ENCODE assay signal across 8 cellular contexts in the genomic region with DNA sequence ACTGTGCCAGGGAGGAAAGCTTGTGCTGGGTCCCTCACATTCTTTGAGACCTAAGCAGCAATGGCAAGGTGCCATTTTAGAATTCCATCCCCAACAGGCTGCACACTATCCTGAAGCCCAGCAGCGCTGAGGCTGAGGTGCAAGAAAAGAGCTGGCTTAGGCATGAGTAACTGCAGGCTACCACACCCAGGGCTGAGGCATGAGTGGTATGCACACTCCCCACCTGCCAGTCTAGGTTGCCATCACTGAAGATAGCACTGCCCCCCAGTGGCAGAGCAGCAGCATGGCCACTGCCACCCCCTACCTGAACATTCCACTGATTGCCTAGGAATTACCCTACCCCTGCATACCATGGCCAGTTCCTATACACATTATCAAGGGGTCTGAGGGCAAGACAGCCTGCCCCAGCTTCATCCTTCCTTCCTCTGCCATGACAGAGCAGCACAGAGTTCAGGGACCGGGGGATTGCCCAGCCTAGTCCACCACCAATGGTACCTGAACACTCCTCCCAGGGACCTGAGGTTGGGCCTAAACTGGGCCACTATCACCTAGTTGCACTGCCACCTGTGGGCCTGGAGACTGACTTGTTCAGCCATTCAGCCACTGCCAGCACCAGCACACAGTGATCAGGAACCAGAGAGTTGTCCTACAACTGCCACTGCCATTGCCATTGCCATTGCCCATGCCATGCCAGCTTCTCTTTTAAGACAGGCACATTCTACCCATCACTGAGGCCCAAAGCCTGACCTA.
DNase-seq lines count a peak whose midpoint lies in the region; ATAC-seq, FAIRE-seq and TF ChIP-seq lines count a peak whose summit lies in the region.

No MANE protein-coding gene starts in this region.

- H3K4me1 ChIP-seq in HCT116 (ENCODE audit: control insufficient read depth in 1 of 2, insufficient read depth in 2 of 2, low read length in 2 of 2) (peaks cover 8 to 21% of the 10 kb centered on the region in 2 experiments; a peak in 3 of 4 replicates), Karpas-422 (ENCODE audit: low read length) (no peaks in the 10 kb centered on the region), kidney (ENCODE audit: control insufficient read depth in 1 of 2, insufficient read depth in 1 of 2, low read depth in 1 of 2, low read length in 2 of 2) (no peaks in the 10 kb centered on the region), upper lobe of left lung (no peaks in the 10 kb centered on the region), testis (no peaks in the 10 kb centered on the region)

- H3K9ac ChIP-seq in HCT116 (ENCODE audit: low read length) (peak overlapping the region; percentile 24), Karpas-422 (ENCODE audit: low read length) (no peak overlapping the region), kidney (ENCODE audit: low read length in 2 of 2) (no peak overlapping the region)

- peak; percentile 59 to 62 for ATAC-seq in natural killer cell treated with Interleukin-12 subunit alpha and Interleukin-12 subunit beta and Interleukin-15 and Interleukin-18, amount 100 ng/mL, for 72 hours
- no peak for ATAC-seq in natural killer cell
- peak; percentile 99 for ATAC-seq in HCT116
- peak; percentile 85 for ATAC-seq in activated CD8-positive, alpha-beta T cell treated with anti-CD3 and anti-CD28 coated beads for 36 hours
- ATAC-seq in upper lobe of left lung (ENCODE audit: low FRiP score in 2 of 2), result peak; percentile 65 to 95

- H3K9me2 ChIP-seq in HCT116 (ENCODE audit: insufficient read depth), result no peaks in the 10 kb centered on the region; the same call in 1 of the 2 replicates
- H3K9me2 ChIP-seq in Karpas-422 (replicated peaks; ENCODE audit: insufficient read depth, low read length), result no peaks in the 10 kb centered on the region

- H3K27ac ChIP-seq in HCT116 (ENCODE audit: low read depth, low read length) (peak overlapping the region; percentile 45), Karpas-422 (ENCODE audit: low read length) (no peak overlapping the region), kidney (ENCODE audit: low read depth in 2 of 2, low read length in 2 of 2) (no peak overlapping the region), upper lobe of left lung (no peak overlapping the region), testis (no peak overlapping the region)

- H3K36me3 Mint-ChIP-seq in natural killer cell treated with Interleukin-12 subunit alpha and Interleukin-12 subunit beta and Interleukin-15 and Interleukin-18, amount 100 ng/mL, for 72 hours, result peaks cover 18% of the 10 kb centered on the region
- peaks cover 18% of the 10 kb centered on the region for H3K36me3 Mint-ChIP-seq in natural killer cell
- H3K36me3 Mint-ChIP-seq in activated CD8-positive, alpha-beta T cell treated with anti-CD3 and anti-CD28 coated beads for 36 hours (ENCODE audit: low read depth), result no peaks in the 10 kb centered on the region

- WGBS in upper lobe of left lung, 2 donors, result 58% methylated on average over 2 of the region's 2 CpGs; no CpG with 5 or more reads in 1 of the 2 donors
- WGBS in testis, 2 donors, result 32 to 80% methylated on average over 1 to 2 of the region's 2 CpGs

- no peak overlapping the region for H3K4me3 Mint-ChIP-seq in natural killer cell treated with Interleukin-12 subunit alpha and Interleukin-12 subunit beta and Interleukin-15 and Interleukin-18, amount 100 ng/mL, for 72 hours
- no peak overlapping the region for H3K4me3 Mint-ChIP-seq in natural killer cell
- no peak overlapping the region for H3K4me3 Mint-ChIP-seq in activated CD8-positive, alpha-beta T cell treated with anti-CD3 and anti-CD28 coated beads for 36 hours

- DNase-seq in natural killer cell treated with Interleukin-12 subunit alpha and Interleukin-12 subunit beta and Interleukin-15 and Interleukin-18, amount 100 ng/mL, for 72 hours (ENCODE audit: low spot score), result no peak
- DNase-seq in natural killer cell (no peak), HCT116 (ENCODE audit: low read depth, low spot score) (peak; percentile 87), Karpas-422 (peak; percentile 78), kidney (peak; percentile 46), upper lobe of left lung (peak in 1 of 2 donors; percentile 67), testis (no peak)
- DNase-seq in activated CD8-positive, alpha-beta T cell treated with anti-CD3 and anti-CD28 coated beads for 36 hours, result peak; percentile 51

- TF ChIP-seq POLR2A in HCT116 (IDR thresholded peaks at IDR 0.05; ENCODE audit: borderline replicate concordance, extremely low read depth, insufficient read depth, insufficient read length), result no peak
- TF ChIP-seq POLR2A in upper lobe of left lung (IDR thresholded peaks at IDR 0.05), result no peak
- no peak for TF ChIP-seq POLR2A in testis (IDR thresholded peaks at IDR 0.05)

- H3K36me3 ChIP-seq in HCT116 (ENCODE audit: control insufficient read depth in 1 of 2, insufficient read depth in 2 of 2, low read length in 2 of 2) (no peaks in the 10 kb centered on the region), Karpas-422 (ENCODE audit: insufficient read depth, low read length) (no peaks in the 10 kb centered on the region), kidney (ENCODE audit: control insufficient read depth in 1 of 2, insufficient read depth in 2 of 2, low read length in 2 of 2) (no peaks in the 10 kb centered on the region), upper lobe of left lung (no peaks in the 10 kb centered on the region), testis (ENCODE audit: low read depth, missing control alignments) (no peaks in the 10 kb centered on the region)

- H3K27me3 ChIP-seq in HCT116 (ENCODE audit: insufficient read depth, low read length) (no peaks in the 10 kb centered on the region), Karpas-422 (ENCODE audit: low read length) (no peaks in the 10 kb centered on the region), upper lobe of left lung (no peaks in the 10 kb centered on the region), testis (no peaks in the 10 kb centered on the region)

- H4K20me1 ChIP-seq in HCT116 (ENCODE audit: insufficient read depth) (no peaks in the 10 kb centered on the region), Karpas-422 (ENCODE audit: insufficient read depth, low read depth, low read length) (no peaks in the 10 kb centered on the region)

- no peak overlapping the region for H3K27ac Mint-ChIP-seq in natural killer cell treated with Interleukin-12 subunit alpha and Interleukin-12 subunit beta and Interleukin-15 and Interleukin-18, amount 100 ng/mL, for 72 hours
- no peak overlapping the region for H3K27ac Mint-ChIP-seq in natural killer cell
- H3K27ac Mint-ChIP-seq in activated CD8-positive, alpha-beta T cell treated with anti-CD3 and anti-CD28 coated beads for 36 hours, result no peak overlapping the region

- H3K79me2 ChIP-seq in HCT116 (ENCODE audit: insufficient read depth, low read length), result no peaks in the 10 kb centered on the region
- H3K79me2 ChIP-seq in Karpas-422 (ENCODE audit: low read length), result no peaks in the 10 kb centered on the region

- TF ChIP-seq CTCF in natural killer cell (IDR thresholded peaks at IDR 0.05), result no peak
- TF ChIP-seq CTCF in HCT116 (IDR thresholded peaks at IDR 0.05 in 2 of 3, conservative IDR thresholded peaks at IDR 0.05 in 1 of 3; ENCODE audit: borderline replicate concordance in 1 of 3, insufficient read depth in 1 of 3, low read depth in 2 of 3, low read length in 2 of 3), result peak; percentile 68 to 96 (median 95)
- peak; percentile 52 for TF ChIP-seq CTCF in activated CD8-positive, alpha-beta T cell treated with anti-CD3 and anti-CD28 coated beads for 36 hours (IDR thresholded peaks at IDR 0.05)
- peak; percentile 32 for TF ChIP-seq CTCF in kidney (IDR thresholded peaks at IDR 0.05; ENCODE audit: borderline replicate concordance, extremely low read depth, insufficient read depth)
- TF ChIP-seq CTCF in upper lobe of left lung (IDR thresholded peaks at IDR 0.05), result peak in 4 of 6 experiments; percentile 26 to 70 (median 64)
- peak in 1 of 3 experiments; percentile 9 for TF ChIP-seq CTCF in testis (IDR thresholded peaks at IDR 0.05)

- H3K4me1 Mint-ChIP-seq in natural killer cell treated with Interleukin-12 subunit alpha and Interleukin-12 subunit beta and Interleukin-15 and Interleukin-18, amount 100 ng/mL, for 72 hours (ENCODE audit: low read depth in 2 of 2), result no peaks in the 10 kb centered on the region
- H3K4me1 Mint-ChIP-seq in natural killer cell, result no peaks in the 10 kb centered on the region
- no peaks in the 10 kb centered on the region for H3K4me1 Mint-ChIP-seq in activated CD8-positive, alpha-beta T cell treated with anti-CD3 and anti-CD28 coated beads for 36 hours (ENCODE audit: low read depth)

- FAIRE-seq in kidney (lab: Jason Lieb, UNC), result no peak

- POLR2A ChIA-PET in HCT116 (lab: Charles Lee), result no interaction called here
- POLR2A ChIA-PET in activated CD8-positive, alpha-beta T cell treated with anti-CD3 and anti-CD28 coated beads for 36 hours (lab: Charles Lee), result interaction anchor here (0.6 kb wide), 1 partner anchor 248 kb away, joined by 3 read pairs; no protein-coding TSS in a partner anchor

- peaks cover 0 to 23% of the 10 kb centered on the region in 2 donors for H3K27me3 Mint-ChIP-seq in natural killer cell treated with Interleukin-12 subunit alpha and Interleukin-12 subunit beta and Interleukin-15 and Interleukin-18, amount 100 ng/mL, for 72 hours
- H3K27me3 Mint-ChIP-seq in natural killer cell (ENCODE audit: low read depth in 2 of 2), result peaks cover 5 to 22% of the 10 kb centered on the region in 2 donors
- no peaks in the 10 kb centered on the region for H3K27me3 Mint-ChIP-seq in activated CD8-positive, alpha-beta T cell treated with anti-CD3 and anti-CD28 coated beads for 36 hours

- no TSS peak for BruUV-seq in HCT116 (replicated peaks; lab: Mats Ljungman, UMichigan)

- H3K4me2 ChIP-seq in HCT116 (ENCODE audit: low read length) (peak overlapping the region; percentile 73), Karpas-422 (ENCODE audit: low read depth, low read length, poor library complexity, severe bottlenecking) (no peak overlapping the region)

- no peak for TF ChIP-seq EP300 in upper lobe of left lung (IDR thresholded peaks at IDR 0.05)

- TF ChIP-seq RAD21 in HCT116 (IDR thresholded peaks at IDR 0.05; ENCODE audit: low read depth), result peak; percentile 96

- intact Hi-C loops in natural killer cell (cut with micrococcal nuclease), result no loop called here
- intact Hi-C loops in HCT116 (cut with micrococcal nuclease), result loop anchor here (1.0 to 2.0 kb wide), 4 partner anchors 93 to 864 kb away; no protein-coding TSS in a partner anchor
- intact Hi-C loops in activated CD8-positive, alpha-beta T cell treated with anti-CD3 and anti-CD28 coated beads for 36 hours (cut with micrococcal nuclease), result no loop called here
- intact Hi-C loops in kidney (cut with DNase I), result no loop called here
- intact Hi-C loops in testis (cut with DNase I; ENCODE audit: low total_unique reads), result no loop called here

- H3K9me3 Mint-ChIP-seq in natural killer cell treated with Interleukin-12 subunit alpha and Interleukin-12 subunit beta and Interleukin-15 and Interleukin-18, amount 100 ng/mL, for 72 hours, result peaks cover 12% of the 10 kb centered on the region
- H3K9me3 Mint-ChIP-seq in natural killer cell, result peaks cover 9 to 11% of the 10 kb centered on the region in 2 donors
- peaks cover 17% of the 10 kb centered on the region for H3K9me3 Mint-ChIP-seq in activated CD8-positive, alpha-beta T cell treated with anti-CD3 and anti-CD28 coated beads for 36 hours

- H3K9me3 ChIP-seq in HCT116 (ENCODE audit: control insufficient read depth in 1 of 2, insufficient read depth in 1 of 2, low read depth in 1 of 2, low read length in 2 of 2), result peaks cover 0 to 6% of the 10 kb centered on the region in 2 experiments; a peak in 1 of 4 replicates
- H3K9me3 ChIP-seq in Karpas-422 (ENCODE audit: low read length), result no peaks in the 10 kb centered on the region
- H3K9me3 ChIP-seq in kidney (ENCODE audit: control insufficient read depth in 1 of 2, low read length in 2 of 2), result peaks cover 0 to 8% of the 10 kb centered on the region in 2 donors
- peaks cover 0 to 13% (median 7%) of the 10 kb centered on the region in 4 donors for H3K9me3 ChIP-seq in upper lobe of left lung
- no peaks in the 10 kb centered on the region for H3K9me3 ChIP-seq in testis

- CTCF ChIA-PET in HCT116 (lab: Charles Lee), result interaction anchor here (0.9 to 1.7 kb wide), 6 partner anchors 10 to 881 kb away, joined by 3 to 20 read pairs (median 3); no protein-coding TSS in a partner anchor
- CTCF ChIA-PET in activated CD8-positive, alpha-beta T cell treated with anti-CD3 and anti-CD28 coated beads for 36 hours (lab: Charles Lee), result interaction anchor here (0.9 kb wide), 1 partner anchor 401 kb away, joined by 3 read pairs; no protein-coding TSS in a partner anchor

- RAD21 ChIA-PET in HCT116 (lab: Charles Lee; ENCODE audit: low non-redundant PET in 1 of 2, low total read pairs in 2 of 2, uncharacterized antibody in 2 of 2, unreplicated experiment in 2 of 2), result interaction anchor here (1.0 to 1.2 kb wide), 4 partner anchors 196 to 400 kb away, joined by 3 to 13 read pairs (median 6); no protein-coding TSS in a partner anchor

- peak overlapping the region; percentile 65 for H2AFZ ChIP-seq in HCT116 (ENCODE audit: low read depth, low read length, poor library complexity, severe bottlenecking)
- no peak overlapping the region for H2AFZ ChIP-seq in Karpas-422 (ENCODE audit: low read length)

- H3K4me3 ChIP-seq in HCT116 (replicated peaks in 1 of 2; ENCODE audit: low read depth in 1 of 2, low read length in 2 of 2) (peak overlapping the region in 1 of 2 experiments; percentile 37; a peak in 2 of 4 replicates), Karpas-422 (ENCODE audit: low read length) (no peak overlapping the region), kidney (ENCODE audit: low read length in 2 of 2) (no peak overlapping the region), upper lobe of left lung (no peak overlapping the region), testis (no peak overlapping the region)

Comparison
In these comparisons a context has a peak if more than half of its experiments do, and no peak if none do; other contexts are left out.
1. ATAC-seq: peak in natural killer cell treated with Interleukin-12 subunit alpha and Interleukin-12 subunit beta and Interleukin-15 and Interleukin-18, amount 100 ng/mL, for 72 hours (2 of 2), HCT116 (single experiment), activated CD8-positive, alpha-beta T cell treated with anti-CD3 and anti-CD28 coated beads for 36 hours (single experiment) and upper lobe of left lung (2 of 2); none in natural killer cell (0 of 3).
2. DNase-seq: peak in HCT116 (single experiment), Karpas-422 (single experiment), activated CD8-positive, alpha-beta T cell treated with anti-CD3 and anti-CD28 coated beads for 36 hours (single experiment) and kidney (single experiment); none in natural killer cell treated with Interleukin-12 subunit alpha and Interleukin-12 subunit beta and Interleukin-15 and Interleukin-18, amount 100 ng/mL, for 72 hours (single experiment), natural killer cell (single experiment) and testis (single experiment).